Comparison of ENCODE assay signal across 12 cellular contexts in the genomic region with DNA sequence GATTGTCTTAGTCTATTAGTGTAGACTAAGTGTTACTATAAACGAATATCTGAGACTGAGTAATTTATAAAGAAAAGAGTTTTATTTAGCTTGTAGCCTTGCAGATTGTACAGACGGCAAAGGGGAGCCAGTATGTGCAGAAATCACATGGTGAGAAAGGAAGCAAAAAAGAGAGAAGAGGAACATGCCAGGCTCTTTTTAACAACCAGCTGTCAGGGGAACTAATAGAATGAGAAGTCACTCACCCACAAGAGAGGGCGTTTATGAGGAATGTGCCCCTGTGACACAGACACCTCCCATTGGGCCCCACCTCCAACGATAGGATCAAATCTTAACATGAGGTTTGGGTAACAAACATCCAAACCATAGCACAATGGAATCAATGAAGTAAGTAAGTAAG. TPM values are rescaled to one million over a fixed set of nuclear protein-coding genes. Genes with fewer than 3 reads are reported as not detected.
"Had no signal": no experiment of that assay in that cellular context is flagged by ENCODE, and none has a peak within 500 bp of the region (broad histone marks: within the 10 kb centered on the region; RNA-seq: fewer than 3 reads in every experiment).

No MANE protein-coding gene starts in this region.

- H3K27ac Mint-ChIP-seq: immature natural killer cell; nephron; stimulated activated naive CD8-positive, alpha-beta T cell treated with anti-CD3 and anti-CD28 coated beads, Interleukin-15, Interleukin-2, amounts not matched to agents 100 ng/mL and 50 ng/mL, for 24 hours; T-helper 17 cell; type B pancreatic cell had no signal

- DNase-seq: activated naive CD4-positive, alpha-beta T cell treated with anti-CD3 and anti-CD28 coated beads, Interleukin-2, amount 50 U/mL, for 16 hours; dermis blood vessel endothelial cell; heart left ventricle; immature natural killer cell; mesendoderm; occipital lobe; right cardiac atrium; T-helper 17 cell had no signal

- H3K9me3 Mint-ChIP-seq: nephron, type B pancreatic cell had no signal

- H3K36me3 Mint-ChIP-seq: immature natural killer cell, type B pancreatic cell had no signal

- H3K27me3 Mint-ChIP-seq: stimulated activated naive CD8-positive, alpha-beta T cell treated with anti-CD3 and anti-CD28 coated beads, Interleukin-15, Interleukin-2, amounts not matched to agents 100 ng/mL and 50 ng/mL, for 24 hours; T-helper 17 cell; type B pancreatic cell had no signal

- ATAC-seq: activated CD4-positive, CD25-positive, alpha-beta regulatory T cell treated with anti-CD3 and anti-CD28 coated beads, Interleukin-2, amount 50 U/mL, for 24 hours; heart left ventricle; right cardiac atrium; T-helper 17 cell had no signal

- H3K4me1 Mint-ChIP-seq: immature natural killer cell, nephron, T-helper 17 cell had no signal

- H3K4me3 Mint-ChIP-seq: immature natural killer cell; nephron; stimulated activated naive CD8-positive, alpha-beta T cell treated with anti-CD3 and anti-CD28 coated beads, Interleukin-15, Interleukin-2, amounts not matched to agents 100 ng/mL and 50 ng/mL, for 24 hours; T-helper 17 cell; type B pancreatic cell had no signal

RNA-seq across cellular contexts. Expression of gene ZNF804A, which starts 20.6 kb away (rescaled TPM):
- polyA plus RNA-seq: right cardiac atrium had no signal
